8 cellular contexts compared by ENCODE assay signal in the genomic region with DNA sequence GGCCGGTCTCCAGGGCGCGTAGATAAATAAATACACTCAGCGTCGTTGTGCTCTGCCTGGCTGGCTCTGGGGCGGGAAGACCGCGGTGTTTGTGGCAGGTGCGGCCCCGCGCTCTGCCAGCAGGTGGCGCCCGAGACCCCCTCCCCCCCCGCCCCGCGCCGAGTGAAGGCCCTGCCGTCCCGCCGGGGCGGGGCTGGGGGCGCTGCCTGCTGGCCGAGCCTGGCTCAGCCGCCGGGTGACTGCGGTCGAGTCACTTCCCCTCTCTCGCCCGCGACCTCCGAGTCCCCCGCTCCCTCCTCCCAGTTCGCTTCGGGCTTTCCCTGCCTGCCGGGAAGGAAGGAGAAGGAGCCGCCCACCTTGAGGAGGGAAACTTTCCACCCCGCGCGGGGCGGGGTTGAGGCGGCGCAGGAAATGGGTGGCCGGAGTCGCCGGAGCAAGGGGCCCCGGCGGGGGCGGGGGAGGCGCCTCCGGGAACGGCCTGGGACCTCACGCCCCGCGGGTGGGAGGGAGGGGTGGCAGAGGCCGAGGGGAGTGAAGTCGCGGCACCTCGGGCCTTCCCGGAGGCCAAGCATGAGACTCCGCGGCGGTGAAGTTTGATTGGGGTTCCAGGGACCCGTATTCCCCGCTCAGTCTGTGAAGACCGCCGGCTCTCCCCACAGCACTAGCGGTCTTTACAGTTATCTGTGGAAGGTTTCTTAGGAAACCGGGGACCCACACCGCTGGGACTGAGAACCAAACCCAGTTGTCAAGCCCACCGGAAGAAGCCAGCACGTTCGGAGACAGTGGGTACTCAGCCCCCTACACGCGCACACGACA. TPM values are rescaled to one million over a fixed set of nuclear protein-coding genes. Genes with fewer than 3 reads are reported as not detected.
DNase-seq lines count a peak whose midpoint lies in the region; ATAC-seq and TF ChIP-seq lines count a peak whose summit lies in the region.

No MANE protein-coding gene starts in this region.

- H3K9me3 Mint-ChIP-seq in T-helper 1 cell treated with Interleukin-12 subunit alpha and Interleukin-12 subunit beta and Interleukin-4 antibody, amounts not matched to agents 30 μg/mL and 1 μg/mL, for 36 hours, result no peaks in the 10 kb centered on the region

- no peaks in the 10 kb centered on the region for H3K9me3 ChIP-seq in DND-41 (ENCODE audit: insufficient read depth, low read length, severe bottlenecking)
- no peaks in the 10 kb centered on the region for H3K9me3 ChIP-seq in right atrium auricular region
- no peaks in the 10 kb centered on the region for H3K9me3 ChIP-seq in uterus

- peak overlapping the region; percentile 98 for H3K4me2 ChIP-seq in DND-41 (ENCODE audit: insufficient read depth, low read length)

- H2AFZ ChIP-seq in DND-41 (ENCODE audit: low read depth, low read length), result no peak overlapping the region

- H3K4me3 Mint-ChIP-seq in T-helper 1 cell treated with Interleukin-12 subunit alpha and Interleukin-12 subunit beta and Interleukin-4 antibody, amounts not matched to agents 30 μg/mL and 1 μg/mL, for 36 hours, result peak overlapping the region; percentile 87

- peak; percentile 94 for DNase-seq in DND-41
- DNase-seq in M059J (ENCODE audit: low read depth), result peak; percentile 92
- peak in 50 of 56 donors; percentile 20 to 86 (median 63) for DNase-seq in amygdala (lab: John Stamatoyannopoulos, UW)
- DNase-seq in right atrium auricular region (ENCODE audit: low spot score), result peak; percentile 95
- peak; percentile 72 for DNase-seq in putamen (ENCODE audit: low spot score)
- DNase-seq in uterus, result peak; percentile 90 to 91

- H3K4me3 ChIP-seq in DND-41 (ENCODE audit: low read depth in 1 of 2, low read length in 2 of 2), result peak overlapping the region; percentile 6 to 84; a peak in 3 of 4 replicates
- peak overlapping the region; percentile 66 to 84 for H3K4me3 ChIP-seq in right atrium auricular region
- peak overlapping the region; percentile 44 to 70 for H3K4me3 ChIP-seq in uterus

- TF ChIP-seq POLR2A in uterus (IDR thresholded peaks at IDR 0.05), result peak in 1 of 2 donors; percentile 26

- H3K27ac ChIP-seq in DND-41 (ENCODE audit: low read length) (peak overlapping the region; percentile 87), right atrium auricular region (peak overlapping the region; percentile 94 to 97), uterus (peak overlapping the region; percentile 84 to 92)

- H3K36me3 ChIP-seq in DND-41 (ENCODE audit: insufficient read depth, low read length) (peaks cover 23% of the 10 kb centered on the region), right atrium auricular region (peaks cover 6% of the 10 kb centered on the region), uterus (no peaks in the 10 kb centered on the region)

- H3K4me1 ChIP-seq in DND-41 (ENCODE audit: insufficient read depth, low read length) (peaks cover 68% of the 10 kb centered on the region), right atrium auricular region (peaks cover 3 to 79% of the 10 kb centered on the region in 2 donors), uterus (peaks cover 12 to 43% of the 10 kb centered on the region in 2 donors)

- peaks cover 44% of the 10 kb centered on the region for H4K20me1 ChIP-seq in DND-41 (ENCODE audit: insufficient read depth, low read length)

- H3K27me3 ChIP-seq in DND-41 (ENCODE audit: insufficient read depth, low read length, poor library complexity) (no peaks in the 10 kb centered on the region), right atrium auricular region (no peaks in the 10 kb centered on the region), uterus (no peaks in the 10 kb centered on the region)

- no peaks in the 10 kb centered on the region for H3K27me3 Mint-ChIP-seq in T-helper 1 cell treated with Interleukin-12 subunit alpha and Interleukin-12 subunit beta and Interleukin-4 antibody, amounts not matched to agents 30 μg/mL and 1 μg/mL, for 36 hours (ENCODE audit: low read depth)

- H3K36me3 Mint-ChIP-seq in T-helper 1 cell treated with Interleukin-12 subunit alpha and Interleukin-12 subunit beta and Interleukin-4 antibody, amounts not matched to agents 30 μg/mL and 1 μg/mL, for 36 hours (ENCODE audit: low read depth), result peaks cover 22% of the 10 kb centered on the region

- peak overlapping the region; percentile 92 for H3K9ac ChIP-seq in DND-41 (ENCODE audit: low read depth, low read length)

- H3K27ac Mint-ChIP-seq in T-helper 1 cell treated with Interleukin-12 subunit alpha and Interleukin-12 subunit beta and Interleukin-4 antibody, amounts not matched to agents 30 μg/mL and 1 μg/mL, for 36 hours, result peak overlapping the region; percentile 91

- H3K4me1 Mint-ChIP-seq in T-helper 1 cell treated with Interleukin-12 subunit alpha and Interleukin-12 subunit beta and Interleukin-4 antibody, amounts not matched to agents 30 μg/mL and 1 μg/mL, for 36 hours (ENCODE audit: low read depth), result peaks cover 48% of the 10 kb centered on the region

- intact Hi-C loops in uterus (cut with DNase I; ENCODE audit: low total_unique reads), result no loop called here

- peak; percentile 60 for ATAC-seq in DND-41 (ENCODE audit: insufficient read depth, low read depth)
- peak; percentile 28 for ATAC-seq in GM21737 (IDR thresholded peaks at IDR 0.05; ENCODE audit: unreplicated experiment)

- TF ChIP-seq CTCF in DND-41 (IDR thresholded peaks at IDR 0.05; ENCODE audit: borderline replicate concordance, extremely low read depth, low read length, poor library complexity, severe bottlenecking) (peak; percentile 81), right atrium auricular region (IDR thresholded peaks at IDR 0.05) (peak; percentile 96 to 99), uterus (IDR thresholded peaks at IDR 0.05) (peak; percentile 80 to 99 (median 90))

- H3K79me2 ChIP-seq in DND-41 (ENCODE audit: insufficient read depth, low read length), result peaks cover 59% of the 10 kb centered on the region

RNA-seq across cellular contexts. Expression of gene EHBP1L1, which starts 1.5 kb away (rescaled TPM):
- total RNA-seq in M059J (2014; rRNA removed; shearing (Covaris generic)), result 2.0 and 9.3 TPM in 2 replicates
- total RNA-seq in right atrium auricular region (10 to 100 TPM; 20.5 to 85.3 TPM), uterus (100 to 1,000 TPM in 1 of 4 donors, 10 to 100 TPM in 3; 44.2 to 159 (median 69.5) TPM)

RNA-seq across cellular contexts. Expression of gene FAM89B, which starts 2.0 kb away (rescaled TPM):
- total RNA-seq in M059J (2014; rRNA removed; shearing (Covaris generic)), result 35.4 and 40.0 TPM in 2 replicates
- total RNA-seq in right atrium auricular region (10 to 100 TPM; 25.7 to 51.0 TPM), uterus (10 to 100 TPM; 13.9 to 83.0 (median 40.8) TPM)

RNA-seq across cellular contexts. Expression of gene ZNRD2, which starts 4.1 kb away (rescaled TPM):
- total RNA-seq in M059J (2014; rRNA removed; shearing (Covaris generic)), result 106 and 116 TPM in 2 replicates
- total RNA-seq in right atrium auricular region, result 10 to 100 TPM; 36.1 to 50.6 TPM
- 10 to 100 TPM; 12.3 to 42.6 (median 31.6) TPM for total RNA-seq in uterus

RNA-seq across cellular contexts. Expression of gene LTBP3, which starts 16.2 kb away (rescaled TPM):
- 15.1 and 27.3 TPM in 2 replicates for total RNA-seq in M059J (2014; rRNA removed; shearing (Covaris generic))
- total RNA-seq in right atrium auricular region, result 100 to 1,000 TPM; 114 to 161 TPM
- 100 to 1,000 TPM; 131 to 240 (median 217) TPM for total RNA-seq in uterus

RNA-seq across cellular contexts. Expression of gene KCNK7, which starts 21.2 kb away (rescaled TPM):
- total RNA-seq in M059J (2014; rRNA removed; shearing (Covaris generic)), result 0.52 TPM in 1 of 2 replicates, not detected in the other
- total RNA-seq in right atrium auricular region (under 1 TPM in 1 of 2 donors, not detected in 1; 0.39 TPM), uterus (1 to 10 TPM in 1 of 4 donors, under 1 TPM in 1, not detected in 2; 0.26 to 5.8 TPM)

Comparison
In these comparisons a context has a peak if more than half of its experiments do, and no peak if none do; other contexts are left out.
1. Peak in every context shown above with its lines: DNase-seq, ATAC-seq, H3K4me3 ChIP-seq and H3K27ac ChIP-seq.